In the genomic region with DNA sequence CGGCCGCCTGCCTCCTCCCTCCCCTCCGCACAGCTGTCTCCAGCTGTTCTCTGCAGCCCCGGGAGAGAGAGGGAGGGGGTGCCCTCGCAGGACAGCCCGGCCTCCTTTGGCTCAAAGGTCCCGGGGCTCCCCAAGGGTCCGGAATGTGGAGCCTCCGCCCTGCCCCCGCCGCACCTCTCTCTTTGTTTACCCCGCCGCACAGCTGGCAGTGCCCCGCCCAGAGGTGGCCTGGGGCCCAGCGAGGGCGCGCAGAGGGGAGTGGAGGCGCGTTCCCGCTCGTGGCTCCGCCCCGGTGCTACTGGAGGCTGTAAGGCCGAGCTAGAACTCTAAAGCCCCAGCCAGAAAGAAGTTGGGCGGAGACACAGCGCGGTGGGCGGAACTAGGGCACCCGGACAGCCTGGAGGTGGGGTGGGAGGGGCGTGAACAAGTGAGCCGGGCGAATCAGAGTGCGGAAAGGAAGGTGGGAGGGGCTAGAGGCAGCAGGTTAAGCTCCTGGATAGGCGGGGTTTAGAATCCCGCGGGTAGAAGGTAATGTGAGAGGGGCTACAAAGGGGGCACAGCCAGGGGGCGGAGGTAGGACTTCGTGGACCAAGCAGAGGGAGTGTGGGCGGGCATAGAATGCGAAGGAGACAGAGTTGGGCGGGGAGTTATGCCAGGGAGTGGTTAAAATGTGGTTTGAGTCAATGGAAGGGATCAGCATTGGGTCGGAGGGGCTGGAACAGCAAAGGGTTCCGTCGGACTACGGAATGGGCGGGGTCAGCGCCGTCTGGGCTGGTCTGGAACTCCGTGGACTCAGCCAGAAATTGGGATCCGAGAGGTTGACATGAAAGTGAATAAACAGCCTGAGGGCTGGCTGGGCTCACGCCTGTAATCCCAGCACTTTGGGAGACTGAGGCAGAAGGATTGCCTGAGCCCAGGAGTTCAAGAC, we compare ENCODE assay signal across 8 cellular contexts. TPM values are rescaled to one million over a fixed set of nuclear protein-coding genes. Genes with fewer than 3 reads are reported as not detected.
DNase-seq lines count a peak whose midpoint lies in the region; ATAC-seq, FAIRE-seq and TF ChIP-seq lines count a peak whose summit lies in the region.

No MANE protein-coding gene starts in this region.

- ATAC-seq in Right ventricle myocardium inferior, result peak; percentile 82
- peak; percentile 78 to 84 (median 81) for ATAC-seq in pancreas

- H3K9me3 ChIP-seq in pancreas (no peaks in the 10 kb centered on the region), thymus (ENCODE audit: control insufficient read depth) (no peaks in the 10 kb centered on the region)

- H3K27me3 ChIP-seq in pancreas (peaks cover 0 to 10% (median 0%) of the 10 kb centered on the region in 4 donors), thymus (ENCODE audit: control insufficient read depth, insufficient read depth) (peaks cover 62% of the 10 kb centered on the region)

- H3K27ac ChIP-seq in pancreas (peak overlapping the region; percentile 33 to 84 (median 61)), thymus (ENCODE audit: low read depth) (peak overlapping the region; percentile 57)

- H3K4me1 Mint-ChIP-seq in HFFc6 (ENCODE audit: low read depth), result peaks cover 45% of the 10 kb centered on the region
- H3K4me1 Mint-ChIP-seq in activated naive CD8-positive, alpha-beta T cell treated with anti-CD3 and anti-CD28 coated beads for 36 hours, result peaks cover 58% of the 10 kb centered on the region

- WGBS in pancreas, 2 donors, result 2% methylated on average over 49 to 51 of the region's 51 CpGs
- 4% methylated on average over 51 of the region's 51 CpGs for WGBS in thymus

- FAIRE-seq in pancreas (lab: Jason Lieb, UNC), result peak; percentile 79

- DNase-seq in GM03348 (ENCODE audit: low spot score) (peak; percentile 94), HFFc6 (peak; percentile 88), NCI-H1092 treated with DMSO at 0.1 percent for 48 hours (lab: John Stamatoyannopoulos, UW) (peak; percentile 64), SKM-1 treated with dmso at 0.1 percent for 144 hours (lab: John Stamatoyannopoulos, UW; ENCODE audit: unreplicated experiment) (peak; percentile 96), Right ventricle myocardium inferior (ENCODE audit: missing footprints) (peak; percentile 98), pancreas (peak; percentile 96 to 99 (median 99))
- peak; percentile 95 for DNase-seq in activated naive CD8-positive, alpha-beta T cell treated with anti-CD3 and anti-CD28 coated beads for 36 hours

- H3K4me1 ChIP-seq in pancreas (peaks cover 0 to 19% (median 4%) of the 10 kb centered on the region in 3 donors), thymus (ENCODE audit: control insufficient read depth, insufficient read depth, low read length) (peaks cover 20% of the 10 kb centered on the region)

- H3K9me3 Mint-ChIP-seq in HFFc6, result no peaks in the 10 kb centered on the region
- H3K9me3 Mint-ChIP-seq in activated naive CD8-positive, alpha-beta T cell treated with anti-CD3 and anti-CD28 coated beads for 36 hours, result no peaks in the 10 kb centered on the region

- no peaks in the 10 kb centered on the region for H3K36me3 Mint-ChIP-seq in HFFc6 (ENCODE audit: low read depth)
- no peaks in the 10 kb centered on the region for H3K36me3 Mint-ChIP-seq in activated naive CD8-positive, alpha-beta T cell treated with anti-CD3 and anti-CD28 coated beads for 36 hours

- H3K36me3 ChIP-seq in pancreas, result no peaks in the 10 kb centered on the region
- H3K36me3 ChIP-seq in thymus (ENCODE audit: control insufficient read depth, insufficient read depth), result no peaks in the 10 kb centered on the region

- intact Hi-C loops in Right ventricle myocardium inferior (cut with DNase I) (loop anchor here (2.0 to 5.0 kb wide), 3 partner anchors 31 to 192 kb away; partner anchors contain the start of genes COQ8B, ITPKC and PRX), pancreas (cut with DNase I) (no loop called here)

- peak overlapping the region; percentile 38 for H3K27ac Mint-ChIP-seq in HFFc6
- peak overlapping the region; percentile 38 for H3K27ac Mint-ChIP-seq in activated naive CD8-positive, alpha-beta T cell treated with anti-CD3 and anti-CD28 coated beads for 36 hours

- TF ChIP-seq CTCF in HFFc6 (IDR thresholded peaks at IDR 0.05), result no peak
- no peak for TF ChIP-seq CTCF in pancreas (IDR thresholded peaks at IDR 0.05)

- H3K4me3 Mint-ChIP-seq in HFFc6, result peak overlapping the region; percentile 84
- H3K4me3 Mint-ChIP-seq in activated naive CD8-positive, alpha-beta T cell treated with anti-CD3 and anti-CD28 coated beads for 36 hours, result peak overlapping the region; percentile 67

- peaks cover 18% of the 10 kb centered on the region for H3K27me3 Mint-ChIP-seq in HFFc6 (ENCODE audit: insufficient read depth)
- H3K27me3 Mint-ChIP-seq in activated naive CD8-positive, alpha-beta T cell treated with anti-CD3 and anti-CD28 coated beads for 36 hours, result peaks cover 34% of the 10 kb centered on the region

- H3K4me3 ChIP-seq in pancreas (peak overlapping the region in 3 of 4 donors; percentile 5 to 48 (median 34)), thymus (ENCODE audit: low read length) (peak overlapping the region; percentile 33)

RNA-seq across cellular contexts. Expression of gene LTBP4, which starts 2.8 kb away (rescaled TPM):
- 10 to 100 TPM; 36.6 to 54.9 (median 51.4) TPM for total RNA-seq in HFFc6 (2021; fragmentation: NEBNext Ultra II Directional; extraction: Animal tissue kit (Norgen Biotek cat#: 25700))
- total RNA-seq in activated naive CD8-positive, alpha-beta T cell treated with anti-CD3 and anti-CD28 coated beads for 36 hours, result 100 to 1,000 TPM in 1 of 2 experiments, 10 to 100 TPM in 1; 99.3 to 102 TPM
- total RNA-seq in Right ventricle myocardium inferior, result 324 TPM
- 10 to 100 TPM; 18.7 to 48.9 (median 23.9) TPM for total RNA-seq in pancreas
- polyA plus RNA-seq in pancreas, result 10 to 100 TPM; 32.4 to 44.9 TPM
- 35.6 TPM for polyA plus RNA-seq in thymus

RNA-seq across cellular contexts. Expression of gene SHKBP1, which starts 27.3 kb away (rescaled TPM):
- 10 to 100 TPM; 58.5 to 95.2 (median 83.0) TPM for total RNA-seq in HFFc6 (2021; fragmentation: NEBNext Ultra II Directional; extraction: Animal tissue kit (Norgen Biotek cat#: 25700))
- 10 to 100 TPM; 71.1 to 74.5 TPM for total RNA-seq in activated naive CD8-positive, alpha-beta T cell treated with anti-CD3 and anti-CD28 coated beads for 36 hours
- total RNA-seq in Right ventricle myocardium inferior, result 20.6 TPM
- total RNA-seq in pancreas, result 10 to 100 TPM; 18.2 to 40.3 (median 22.7) TPM
- polyA plus RNA-seq in pancreas, result 10 to 100 TPM; 73.3 to 86.2 TPM
- polyA plus RNA-seq in thymus, result 117 TPM

Comparison
In these comparisons a context has a peak if more than half of its experiments do, and no peak if none do; other contexts are left out.
1. Peak in every context shown above with its lines: DNase-seq, ATAC-seq, H3K4me3 ChIP-seq and H3K27ac ChIP-seq.